Comparison of ENCODE assay signal across 8 cellular contexts in the genomic region with DNA sequence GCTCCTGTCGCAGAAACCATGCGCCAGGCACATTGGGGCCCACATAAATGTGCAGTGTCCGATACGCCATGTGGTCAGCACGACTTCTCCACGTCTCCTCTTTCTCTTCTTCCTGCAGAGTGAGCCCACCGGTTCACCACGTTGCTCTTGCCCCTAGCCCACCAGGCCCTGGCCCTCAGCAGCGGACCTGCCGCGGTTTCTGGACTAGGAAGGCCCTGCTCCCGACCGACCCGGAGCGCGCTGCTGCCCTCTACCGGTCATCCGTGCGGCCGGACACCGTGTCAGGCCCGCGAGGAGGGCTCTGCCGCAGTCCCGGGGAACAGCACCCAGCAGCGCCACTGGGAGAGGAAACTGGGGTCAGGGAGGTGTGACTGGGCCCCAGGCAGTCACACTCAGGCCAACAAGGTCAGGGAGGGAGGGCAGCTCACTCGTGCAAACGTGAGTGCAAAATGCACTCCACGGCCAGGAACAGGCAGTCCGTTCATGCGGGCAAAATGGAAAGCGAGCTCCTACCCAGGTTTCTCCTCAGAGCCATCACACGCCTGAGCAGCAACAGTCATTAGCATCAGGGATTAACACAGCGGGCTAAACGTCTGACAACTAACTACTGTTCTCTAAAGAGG. TPM values are rescaled to one million over a fixed set of nuclear protein-coding genes. Genes with fewer than 3 reads are reported as not detected.
DNase-seq lines count a peak whose midpoint lies in the region; ATAC-seq, FAIRE-seq and TF ChIP-seq lines count a peak whose summit lies in the region.

No MANE protein-coding gene starts in this region.

- no peak for TF ChIP-seq POLR2A in A549 (IDR thresholded peaks at IDR 0.05; ENCODE audit: low read length)
- no peak for TF ChIP-seq POLR2A in NB4 (IDR thresholded peaks at IDR 0.05; ENCODE audit: extremely low read depth, insufficient read length)
- TF ChIP-seq POLR2A in testis (IDR thresholded peaks at IDR 0.05) = no peak

- TF ChIP-seq CTCF in A549 (IDR thresholded peaks at IDR 0.05) (peak; percentile 79), NB4 (IDR thresholded peaks at IDR 0.05; ENCODE audit: low read depth, low read length) (peak; percentile 76), fibroblast of the aortic adventitia (IDR thresholded peaks at IDR 0.05; ENCODE audit: insufficient read depth, low read length) (peak; percentile 89), neutrophil (IDR thresholded peaks at IDR 0.05) (peak; percentile 65), testis (IDR thresholded peaks at IDR 0.05) (peak; percentile 37 to 74 (median 57))

- FAIRE-seq in A549 (lab: Jason Lieb, UNC) = no peak

- CTCF ChIA-PET in A549 (lab: Yijun Ruan, JAX) = interaction anchor here (1.0 to 4.5 kb wide), 25 partner anchors 8 to 557 kb away, joined by 3 to 25 read pairs (median 4); a partner anchor contains a TSS

- intact Hi-C loops in testis (cut with DNase I; ENCODE audit: low total_unique reads) = no loop called here

- H3K4me1 ChIP-seq in A549 = peaks cover 7% of the 10 kb centered on the region
- peaks cover 21 to 32% of the 10 kb centered on the region in 2 experiments for H3K4me1 ChIP-seq in neutrophil (ENCODE audit: control insufficient read depth in 1 of 2, insufficient read depth in 1 of 2, low read depth in 1 of 2, low read length in 1 of 2)
- H3K4me1 ChIP-seq in testis = peaks cover 3% of the 10 kb centered on the region

- peak overlapping the region; percentile 71 for H3K4me2 ChIP-seq in A549

- ATAC-seq in A549 (peak; percentile 85 to 94), GM19463 (IDR thresholded peaks at IDR 0.05; ENCODE audit: unreplicated experiment) (peak; percentile 66), GM21825 (IDR thresholded peaks at IDR 0.05; ENCODE audit: unreplicated experiment) (no peak)

- peak; percentile 61 to 85 for DNase-seq in A549 (ENCODE audit: low read depth in 1 of 2, low spot score in 1 of 2)
- DNase-seq in NB4 (ENCODE audit: low read depth) = peak; percentile 65
- DNase-seq in activated T-helper 1 cell treated with Interleukin-2 at 50 U/mL for 16 hours (ENCODE audit: low read depth) = peak; percentile 44
- peak; percentile 46 for DNase-seq in fibroblast of the aortic adventitia (ENCODE audit: low read depth)
- DNase-seq in testis = peak; percentile 74

- peaks cover 37% of the 10 kb centered on the region for H3K27me3 ChIP-seq in neutrophil
- no peaks in the 10 kb centered on the region for H3K27me3 ChIP-seq in testis

- no peaks in the 10 kb centered on the region for H3K9me3 ChIP-seq in A549
- H3K9me3 ChIP-seq in neutrophil = no peaks in the 10 kb centered on the region
- H3K9me3 ChIP-seq in testis = no peaks in the 10 kb centered on the region

- H3K36me3 ChIP-seq in neutrophil (no peaks in the 10 kb centered on the region), testis (ENCODE audit: low read depth, missing control alignments) (no peaks in the 10 kb centered on the region)

- TF ChIP-seq RAD21 in A549 (conservative IDR thresholded peaks at IDR 0.05 in 1 of 2, IDR thresholded peaks at IDR 0.05 in 1 of 2) = peak; percentile 47 to 52

- H3K4me3 ChIP-seq in A549 (no peak overlapping the region), NB4 (ENCODE audit: low read depth, low read length) (no peak overlapping the region), fibroblast of the aortic adventitia (ENCODE audit: low read depth, low read length) (peak overlapping the region; percentile 39), neutrophil (ENCODE audit: low read depth in 1 of 2, low read length in 1 of 2) (peak overlapping the region in 1 of 2 experiments; percentile 36), testis (no peak overlapping the region)

- POLR2A ChIA-PET in A549 (lab: Yijun Ruan, JAX) = no interaction called here

- H3K27ac ChIP-seq in A549 (no peak overlapping the region), neutrophil (no peak overlapping the region), testis (no peak overlapping the region)

- WGBS in A549 (ENCODE audit: missing lambda C conversion rate) = 28% methylated on average over 34 of the region's 35 CpGs
- WGBS in testis, 2 donors = 32 to 44% methylated on average over 25 to 35 of the region's 35 CpGs

- no peak for TF ChIP-seq EP300 in A549 (IDR thresholded peaks at IDR 0.05)

TF ChIP-seq in A549, 52 proteins besides CTCF, POLR2A, EP300 and RAD21:
- TF ChIP-seq SMC3 (IDR thresholded peaks at IDR 0.05) (peak; percentile 59), HEYL (CRISPR knock-in tag; IDR thresholded peaks at IDR 0.05) (no peak)

RNA-seq across cellular contexts. Expression of a gene that starts 13.7 kb away (rescaled TPM):
- polyA plus RNA-seq in A549 (2011; rRNA removed) (1.3 and 1.8 TPM in 2 replicates), A549 (2017; fragmentation: RNase III; extraction: RNeasy Plus Mini Kit Qiagen cat#74134 plus additional on column Dnase treatment) (0.22 to 0.46 TPM (median 0.34 TPM) in 3 replicates), testis (ENCODE audit: insufficient read depth, low read depth, low replicate concordance) (5.4 TPM)
- polyA plus RNA-seq in A549 (2012; cell fraction: cytosol; rRNA removed) = 0.04 and 0.24 TPM in 2 replicates
- 0.40 and 1.1 TPM in 2 replicates for polyA plus RNA-seq in A549 (2012; cell fraction: nucleus; rRNA removed)
- polyA minus RNA-seq in A549 (2011; rRNA and poly(A)+ RNA removed) = 1.5 and 2.3 TPM in 2 replicates
- total RNA-seq in fibroblast of the aortic adventitia (ENCODE audit: low replicate concordance) (0.36 TPM in 1 of 2 replicates, not detected in the other), testis (10 to 100 TPM in 1 of 2 donors, 1 to 10 TPM in 1; 4.2 to 13.8 TPM)
